11 cellular contexts compared by ENCODE assay signal in genomic region chr4:168560184-168560834, GRCh38.
DNase-seq lines count a peak whose midpoint lies in the region; ATAC-seq, FAIRE-seq and TF ChIP-seq lines count a peak whose summit lies in the region.
"Had no signal": no experiment of that assay in that cellular context is flagged by ENCODE, and none has a peak within 500 bp of the region (broad histone marks: within the 10 kb centered on the region; RNA-seq: fewer than 3 reads in every experiment).

No MANE protein-coding gene starts in this region.

- TF ChIP-seq CTCF in brain (conservative IDR thresholded peaks at IDR 0.05) (no peak), mesothelial cell of epicardium (IDR thresholded peaks at IDR 0.05; ENCODE audit: unreplicated experiment) (no peak), esophagus muscularis mucosa (IDR thresholded peaks at IDR 0.05) (no peak)

- H3K4me1 ChIP-seq in esophagus muscularis mucosa, result peaks cover 17 to 25% (median 20%) of the 10 kb centered on the region in 4 donors

- ATAC-seq in GM21825 (IDR thresholded peaks at IDR 0.05; ENCODE audit: unreplicated experiment) (no peak), HG03520 (IDR thresholded peaks at IDR 0.05; ENCODE audit: unreplicated experiment) (no peak)
- ATAC-seq: activated CD8-positive, alpha-beta T cell treated with anti-CD3 and anti-CD28 coated beads, Interleukin-2, amount 10 ng/mL, durations not matched to agents 7 days and 5 days; K562 had no signal

- intact Hi-C loops in esophagus muscularis mucosa (cut with DNase I), result no loop called here

- no peak for FAIRE-seq in GM12892 (lab: Jason Lieb, UNC)
- FAIRE-seq: K562, RCC 7860 had no signal

- H3K4me3 Mint-ChIP-seq in brain, result peak overlapping the region in 1 of 5 experiments; percentile 48
- H3K4me3 Mint-ChIP-seq in mesothelial cell of epicardium, result peak overlapping the region; percentile 5
- H3K4me3 Mint-ChIP-seq: activated CD8-positive, alpha-beta T cell treated with anti-CD3 and anti-CD28 coated beads, Interleukin-2, amount 10 ng/mL, durations not matched to agents 7 days and 5 days had no signal

- H3K27ac ChIP-seq in esophagus muscularis mucosa (replicated peaks in 1 of 4), result peak overlapping the region in 2 of 4 donors; percentile 23 to 38

- DNase-seq in DMS153 (lab: John Stamatoyannopoulos, UW), result peak; percentile 59
- DNase-seq in NCI-H1436 treated with DMSO at 0.1 percent for 48 hours (lab: John Stamatoyannopoulos, UW), result peak; percentile 26
- no peak for DNase-seq in mesothelial cell of epicardium (ENCODE audit: low spot score in 2 of 2, unreplicated experiment in 2 of 2)
- DNase-seq in GM12892 (ENCODE audit: insufficient read length), result no peak
- no peak for DNase-seq in esophagus muscularis mucosa (ENCODE audit: extremely low spot score)
- DNase-seq: activated CD8-positive, alpha-beta T cell treated with anti-CD3 and anti-CD28 coated beads, Interleukin-2, amount 10 ng/mL, durations not matched to agents 7 days and 5 days had no signal

- no peaks in the 10 kb centered on the region for H3K27me3 Mint-ChIP-seq in brain
- no peaks in the 10 kb centered on the region for H3K27me3 Mint-ChIP-seq in mesothelial cell of epicardium (ENCODE audit: low read depth)

- H3K27ac Mint-ChIP-seq in brain, result peak overlapping the region in 3 of 5 experiments; percentile 54 to 73 (median 56)
- H3K27ac Mint-ChIP-seq in mesothelial cell of epicardium, result peak overlapping the region; percentile 96
- H3K27ac Mint-ChIP-seq: activated CD8-positive, alpha-beta T cell treated with anti-CD3 and anti-CD28 coated beads, Interleukin-2, amount 10 ng/mL, durations not matched to agents 7 days and 5 days had no signal

- WGBS in esophagus muscularis mucosa, result 36% methylated on average over 3 of the region's 3 CpGs

- H3K36me3 ChIP-seq in esophagus muscularis mucosa, result no peaks in the 10 kb centered on the region

- H3K27me3 ChIP-seq in esophagus muscularis mucosa, result no peaks in the 10 kb centered on the region

- H3K9me3 Mint-ChIP-seq in brain (peaks cover 0 to 4% (median 0%) of the 10 kb centered on the region in 5 experiments), mesothelial cell of epicardium (no peaks in the 10 kb centered on the region)

- H3K4me1 Mint-ChIP-seq in brain (peaks cover 39% of the 10 kb centered on the region), mesothelial cell of epicardium (peaks cover 65% of the 10 kb centered on the region)

- no peak overlapping the region for H3K4me3 ChIP-seq in esophagus muscularis mucosa
- H3K4me3 ChIP-seq: K562 had no signal

- H3K36me3 Mint-ChIP-seq in brain, result no peaks in the 10 kb centered on the region
- H3K36me3 Mint-ChIP-seq in mesothelial cell of epicardium, result no peaks in the 10 kb centered on the region

- TF ChIP-seq EP300 in esophagus muscularis mucosa (IDR thresholded peaks at IDR 0.05), result no peak

- no peak for TF ChIP-seq POLR2A in GM12892 (IDR thresholded peaks at IDR 0.05; ENCODE audit: low read depth, low read length)
- TF ChIP-seq POLR2A in esophagus muscularis mucosa (IDR thresholded peaks at IDR 0.05; ENCODE audit: low read depth), result no peak

- H3K9me3 ChIP-seq in esophagus muscularis mucosa, result no peaks in the 10 kb centered on the region

Comparison
In these comparisons a context has a peak if more than half of its experiments do, and no peak if none do; other contexts are left out.
1. DNase-seq: peak in DMS153 (single experiment) and NCI-H1436 treated with DMSO at 0.1 percent for 48 hours (single experiment); none in mesothelial cell of epicardium (0 of 2), GM12892 (single experiment) and esophagus muscularis mucosa (single experiment).